Comparison of ENCODE assay signal across 25 cellular contexts in genomic region chr12:63521706-63522105, GRCh38.
"Had no signal": no experiment of that assay in that cellular context is flagged by ENCODE, and none has a peak within 500 bp of the region (broad histone marks: within the 10 kb centered on the region; RNA-seq: fewer than 3 reads in every experiment).

No MANE protein-coding gene starts in this region.

- DNase-seq: cortex of kidney; effector memory CD8-positive, alpha-beta T cell; foreskin fibroblast; gastrocnemius medialis; heart left ventricle; kidney; natural killer cell; occipital lobe; ovary; posterior cingulate gyrus; psoas muscle; right lobe of liver; small intestine; stimulated activated CD4-positive, alpha-beta T cell treated with anti-CD3 and anti-CD28 coated beads, Interleukin-15, amount 100 ng/mL, for 24 hours; stimulated activated CD4-positive, alpha-beta T cell treated with anti-CD3 and anti-CD28 coated beads, Interleukin-2, amount 100 ng/mL, for 48 hours; stimulated activated naive B cell treated with anti-CD40 and anti-IgM and Interleukin-4, amounts not matched to agents 10 μg/mL and 1 μg/mL and 100 μg/mL, for 72 hours; transverse colon; upper lobe of right lung; uterus had no signal

- H3K4me1 ChIP-seq: gastrocnemius medialis, heart left ventricle, psoas muscle, right lobe of liver, transverse colon, upper lobe of right lung, uterus had no signal

- H3K79me2 ChIP-seq: hepatocyte had no signal

- H3K4me3 Mint-ChIP-seq: effector memory CD8-positive, alpha-beta T cell; memory B cell; natural killer cell; stimulated activated naive B cell treated with anti-CD40 and anti-IgM and Interleukin-4, amounts not matched to agents 10 μg/mL and 1 μg/mL and 100 μg/mL, for 72 hours; stimulated activated naive CD8-positive, alpha-beta T cell treated with anti-CD3 and anti-CD28 coated beads, Interleukin-15, Interleukin-2, amounts not matched to agents 100 ng/mL and 50 ng/mL, for 24 hours had no signal

- H3K4me3 ChIP-seq: gastrocnemius medialis, heart left ventricle, hepatocyte, lung, ovary, psoas muscle, right lobe of liver, thoracic aorta, transverse colon, upper lobe of right lung, uterus had no signal

- H3K27ac ChIP-seq: epithelial cell of prostate, gastrocnemius medialis, heart left ventricle, hepatocyte, ovary, psoas muscle, right lobe of liver, thoracic aorta, transverse colon, upper lobe of right lung, uterus had no signal

- H3K36me3 Mint-ChIP-seq: memory B cell; natural killer cell; stimulated activated naive B cell treated with anti-CD40 and anti-IgM and Interleukin-4, amounts not matched to agents 10 μg/mL and 1 μg/mL and 100 μg/mL, for 72 hours had no signal

- H3K4me1 Mint-ChIP-seq: memory B cell; natural killer cell; stimulated activated naive B cell treated with anti-CD40 and anti-IgM and Interleukin-4, amounts not matched to agents 10 μg/mL and 1 μg/mL and 100 μg/mL, for 72 hours had no signal

- H3K9me3 Mint-ChIP-seq: memory B cell; stimulated activated naive B cell treated with anti-CD40 and anti-IgM and Interleukin-4, amounts not matched to agents 10 μg/mL and 1 μg/mL and 100 μg/mL, for 72 hours; stimulated activated naive CD8-positive, alpha-beta T cell treated with anti-CD3 and anti-CD28 coated beads, Interleukin-15, Interleukin-2, amounts not matched to agents 100 ng/mL and 50 ng/mL, for 24 hours had no signal

- H3K27me3 Mint-ChIP-seq: effector memory CD8-positive, alpha-beta T cell; memory B cell; stimulated activated naive B cell treated with anti-CD40 and anti-IgM and Interleukin-4, amounts not matched to agents 10 μg/mL and 1 μg/mL and 100 μg/mL, for 72 hours; stimulated activated naive CD8-positive, alpha-beta T cell treated with anti-CD3 and anti-CD28 coated beads, Interleukin-15, Interleukin-2, amounts not matched to agents 100 ng/mL and 50 ng/mL, for 24 hours had no signal

- H3K27ac Mint-ChIP-seq: effector memory CD8-positive, alpha-beta T cell; memory B cell; natural killer cell; stimulated activated naive B cell treated with anti-CD40 and anti-IgM and Interleukin-4, amounts not matched to agents 10 μg/mL and 1 μg/mL and 100 μg/mL, for 72 hours; stimulated activated naive CD8-positive, alpha-beta T cell treated with anti-CD3 and anti-CD28 coated beads, Interleukin-15, Interleukin-2, amounts not matched to agents 100 ng/mL and 50 ng/mL, for 24 hours had no signal

- H3K36me3 ChIP-seq: gastrocnemius medialis, heart left ventricle, ovary, right lobe of liver, thoracic aorta, transverse colon, upper lobe of right lung, uterus had no signal

- H3K27me3 ChIP-seq: gastrocnemius medialis, heart left ventricle, hepatocyte, ovary, right lobe of liver, transverse colon, upper lobe of right lung, uterus had no signal

- H2AFZ ChIP-seq: hepatocyte had no signal

- H3K9me3 ChIP-seq: gastrocnemius medialis, heart left ventricle, ovary, psoas muscle, right lobe of liver, thoracic aorta, transverse colon, upper lobe of right lung, uterus had no signal
